16 cellular contexts compared by ENCODE assay signal in the genomic region with DNA sequence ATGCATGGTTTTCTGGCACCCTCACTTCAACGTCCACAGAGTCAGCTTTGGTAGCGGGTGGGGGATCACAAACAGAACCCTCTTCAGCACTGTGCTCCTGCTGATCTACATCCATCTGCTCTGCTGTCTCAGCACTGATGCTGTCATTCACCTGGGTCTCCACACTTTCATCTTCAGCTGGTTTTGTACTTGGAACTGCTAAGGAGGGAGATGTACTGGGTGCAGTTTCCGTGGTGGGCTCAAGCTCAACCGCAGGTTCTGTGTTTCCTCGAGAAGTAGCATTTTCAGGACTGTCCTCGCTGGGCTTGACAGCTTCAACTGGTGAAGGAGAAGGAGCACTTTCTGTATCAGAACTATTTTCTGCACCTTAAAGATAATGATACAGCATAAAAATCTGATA.
DNase-seq lines count a peak whose midpoint lies in the region; ATAC-seq and TF ChIP-seq lines count a peak whose summit lies in the region.
"Had no signal": no experiment of that assay in that cellular context is flagged by ENCODE, and none has a peak within 500 bp of the region (broad histone marks: within the 10 kb centered on the region; RNA-seq: fewer than 3 reads in every experiment).

No MANE protein-coding gene starts in this region.

- no peak overlapping the region for H3K4me3 ChIP-seq in KMS-11 (IDR thresholded peaks at IDR 0.05; ENCODE audit: insufficient read depth, low read depth, low read length)
- H3K4me3 ChIP-seq in mammary epithelial cell (replicated peaks in 1 of 3; ENCODE audit: insufficient read depth in 1 of 3, low read depth in 2 of 3, low read length in 3 of 3), result no peak overlapping the region
- H3K4me3 ChIP-seq in HAP-1, result no peak overlapping the region

- H3K27me3 ChIP-seq in KMS-11 (ENCODE audit: insufficient read depth, low read depth) (no peaks in the 10 kb centered on the region), mammary epithelial cell (ENCODE audit: insufficient read depth, low read length) (no peaks in the 10 kb centered on the region), HAP-1 (ENCODE audit: low read depth) (no peaks in the 10 kb centered on the region)

- H3K36me3 ChIP-seq in KMS-11 (ENCODE audit: insufficient read depth) (no peaks in the 10 kb centered on the region), mammary epithelial cell (ENCODE audit: insufficient read depth, low read length) (peaks cover 22% of the 10 kb centered on the region), HAP-1 (replicated peaks) (peaks cover 34% of the 10 kb centered on the region)

- no peak overlapping the region for H3K4me3 Mint-ChIP-seq in activated T-cell treated with anti-CD3 and anti-CD28 coated beads, Interleukin-2, amount 50 U/mL, for 24 hours
- no peak overlapping the region for H3K4me3 Mint-ChIP-seq in stimulated activated effector memory CD8-positive, alpha-beta T cell treated with anti-CD3 and anti-CD28 coated beads, Interleukin-12 subunit alpha, Interleukin-12 subunit beta, amount 100 ng/mL, for 72 hours

- no peak for DNase-seq in activated T-cell treated with anti-CD3 and anti-CD28 coated beads, Interleukin-2, amount 50 U/mL, for 24 hours
- DNase-seq in activated T-cell treated with anti-CD3 and anti-CD28 coated beads, Interleukin-2, amount 50 U/mL, for 1 hour, result no peak
- DNase-seq in mammary epithelial cell, result no peak
- DNase-seq in stimulated activated effector memory CD8-positive, alpha-beta T cell treated with anti-CD3 and anti-CD28 coated beads, Interleukin-12 subunit alpha, Interleukin-12 subunit beta, amount 100 ng/mL, for 72 hours (ENCODE audit: low spot score in 2 of 2), result no peak
- no peak for DNase-seq in HAP-1 (ENCODE audit: low spot score in 2 of 2)
- no peak for DNase-seq in DMS 273 (lab: John Stamatoyannopoulos, UW; ENCODE audit: unreplicated experiment)
- no peak for DNase-seq in NK-92 (lab: John Stamatoyannopoulos, UW; ENCODE audit: unreplicated experiment)
- DNase-seq: AML-193; C1 segment of cervical spinal cord; GF-D8; NCI-H1092 treated with DMSO at 0.1 percent for 48 hours; NCI-H1436 treated with DMSO at 0.1 percent for 48 hours; NCI-H1930; NCI-H69; NK-92 treated with Interleukin-12 subunit alpha and Interleukin-12 subunit beta, amount 100 ng/mL, for 24 hours had no signal

- no peaks in the 10 kb centered on the region for H3K27me3 Mint-ChIP-seq in activated T-cell treated with anti-CD3 and anti-CD28 coated beads, Interleukin-2, amount 50 U/mL, for 24 hours

- peak overlapping the region; percentile 39 for H3K27ac Mint-ChIP-seq in activated T-cell treated with anti-CD3 and anti-CD28 coated beads, Interleukin-2, amount 50 U/mL, for 24 hours
- peak overlapping the region; percentile 69 for H3K27ac Mint-ChIP-seq in stimulated activated effector memory CD8-positive, alpha-beta T cell treated with anti-CD3 and anti-CD28 coated beads, Interleukin-12 subunit alpha, Interleukin-12 subunit beta, amount 100 ng/mL, for 72 hours

- no peaks in the 10 kb centered on the region for H3K9me3 Mint-ChIP-seq in activated T-cell treated with anti-CD3 and anti-CD28 coated beads, Interleukin-2, amount 50 U/mL, for 24 hours
- H3K9me3 Mint-ChIP-seq in stimulated activated effector memory CD8-positive, alpha-beta T cell treated with anti-CD3 and anti-CD28 coated beads, Interleukin-12 subunit alpha, Interleukin-12 subunit beta, amount 100 ng/mL, for 72 hours, result no peaks in the 10 kb centered on the region

- ATAC-seq in stimulated activated effector memory CD8-positive, alpha-beta T cell treated with anti-CD3 and anti-CD28 coated beads, Interleukin-12 subunit alpha, Interleukin-12 subunit beta, amount 100 ng/mL, for 72 hours, result no peak

- in situ Hi-C loops in mammary epithelial cell (cut with MboI; ENCODE audit: low sequenced_read_pairs in 2 of 2) (no loop called here), HAP-1 (cut with MboI; ENCODE audit: low sequenced_read_pairs) (no loop called here)

- no peaks in the 10 kb centered on the region for H4K20me1 ChIP-seq in KMS-11 (ENCODE audit: insufficient read depth)
- H4K20me1 ChIP-seq in mammary epithelial cell (ENCODE audit: insufficient read depth, low read length), result no peaks in the 10 kb centered on the region

- H3K79me2 ChIP-seq in KMS-11 (ENCODE audit: insufficient read depth, low read depth) (no peaks in the 10 kb centered on the region), mammary epithelial cell (ENCODE audit: insufficient read depth, low read length) (peaks cover 6% of the 10 kb centered on the region)

- TF ChIP-seq CTCF in KMS-11 (conservative IDR thresholded peaks at IDR 0.05; ENCODE audit: low read depth, low read length) (no peak), mammary epithelial cell (conservative IDR thresholded peaks at IDR 0.05 in 1 of 2, IDR thresholded peaks at IDR 0.05 in 1 of 2; ENCODE audit: extremely low read depth in 1 of 2, insufficient read depth in 1 of 2, low read depth in 1 of 2, low read length in 2 of 2) (no peak)

- peaks cover 42% of the 10 kb centered on the region for H3K4me1 ChIP-seq in KMS-11 (ENCODE audit: low read depth, poor library complexity, severe bottlenecking)
- H3K4me1 ChIP-seq in mammary epithelial cell (ENCODE audit: insufficient read depth, low read length), result no peaks in the 10 kb centered on the region
- no peaks in the 10 kb centered on the region for H3K4me1 ChIP-seq in HAP-1

- H3K36me3 Mint-ChIP-seq in activated T-cell treated with anti-CD3 and anti-CD28 coated beads, Interleukin-2, amount 50 U/mL, for 24 hours (ENCODE audit: low read depth), result peaks cover 80% of the 10 kb centered on the region
- peaks cover 87% of the 10 kb centered on the region for H3K36me3 Mint-ChIP-seq in stimulated activated effector memory CD8-positive, alpha-beta T cell treated with anti-CD3 and anti-CD28 coated beads, Interleukin-12 subunit alpha, Interleukin-12 subunit beta, amount 100 ng/mL, for 72 hours

- BruUV-seq in mammary epithelial cell (replicated peaks; lab: Mats Ljungman, UMichigan), result TSS peak; percentile 90

- intact Hi-C loops in mammary epithelial cell (cut with micrococcal nuclease), result no loop called here

- H3K9me3 ChIP-seq in mammary epithelial cell (replicated peaks; ENCODE audit: insufficient read depth, low read length), result no peaks in the 10 kb centered on the region
- H3K9me3 ChIP-seq in HAP-1, result no peaks in the 10 kb centered on the region

- WGBS in mammary epithelial cell (ENCODE audit: low coverage, missing lambda C conversion rate), result 100% methylated on average over 5 of the region's 6 CpGs

- H3K9ac ChIP-seq in KMS-11, result no peak overlapping the region
- no peak overlapping the region for H3K9ac ChIP-seq in mammary epithelial cell (ENCODE audit: insufficient read depth, low read length)

- CTCF ChIA-PET in mammary epithelial cell (lab: Charles Lee; ENCODE audit: low non-redundant PET), result no interaction called here

- H3K4me2 ChIP-seq in KMS-11 (peak overlapping the region; percentile 26), mammary epithelial cell (ENCODE audit: insufficient read depth, low read depth, low read length) (no peak overlapping the region)

- dilution Hi-C loops in mammary epithelial cell (cut with HindIII; ENCODE audit: low sequenced_read_pairs), result no loop called here

- H2AFZ ChIP-seq in KMS-11 (ENCODE audit: low read depth), result no peak overlapping the region
- H2AFZ ChIP-seq in mammary epithelial cell (ENCODE audit: low read depth, low read length), result no peak overlapping the region

- H3K27ac ChIP-seq in KMS-11 (peak overlapping the region; percentile 46; the same call in 1 of the 2 replicates), mammary epithelial cell (ENCODE audit: insufficient read depth, low read depth, low read length) (no peak overlapping the region)

- peaks cover 3% of the 10 kb centered on the region for H3K4me1 Mint-ChIP-seq in activated T-cell treated with anti-CD3 and anti-CD28 coated beads, Interleukin-2, amount 50 U/mL, for 24 hours (ENCODE audit: low read depth)
- H3K4me1 Mint-ChIP-seq in stimulated activated effector memory CD8-positive, alpha-beta T cell treated with anti-CD3 and anti-CD28 coated beads, Interleukin-12 subunit alpha, Interleukin-12 subunit beta, amount 100 ng/mL, for 72 hours, result peaks cover 16% of the 10 kb centered on the region
